Comparison of ENCODE assay signal across 24 cellular contexts in the genomic region with DNA sequence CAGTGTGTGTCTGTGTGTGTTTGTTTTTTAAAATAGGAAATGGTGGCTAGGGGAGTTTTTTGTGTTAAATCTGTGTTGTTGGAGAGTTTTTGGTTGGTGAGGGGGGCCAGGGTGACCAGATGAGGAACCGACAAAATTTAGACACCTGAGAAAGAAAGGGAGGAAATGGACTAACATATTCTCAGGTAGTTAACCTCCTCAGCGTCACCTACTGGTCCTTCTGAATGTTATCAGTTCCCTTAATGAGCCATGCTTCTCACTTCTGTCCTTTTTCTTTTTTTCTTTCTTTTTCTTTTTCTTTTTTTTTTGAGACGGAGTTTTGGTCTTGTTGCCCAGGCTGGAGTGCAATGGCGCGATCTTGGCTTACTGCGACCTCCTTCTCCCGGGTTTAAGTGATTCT.
DNase-seq lines count a peak whose midpoint lies in the region; ATAC-seq, FAIRE-seq and TF ChIP-seq lines count a peak whose summit lies in the region.
"Had no signal": no experiment of that assay in that cellular context is flagged by ENCODE, and none has a peak within 500 bp of the region (broad histone marks: within the 10 kb centered on the region; RNA-seq: fewer than 3 reads in every experiment).

No MANE protein-coding gene starts in this region.

- no peak overlapping the region for H3K4me3 ChIP-seq in GM06990 (replicated peaks; ENCODE audit: low read depth, low read length)
- no peak overlapping the region for H3K4me3 ChIP-seq in H1 (ENCODE audit: extremely low read depth in 1 of 4, insufficient read depth in 2 of 4, low read depth in 3 of 4, low read length in 4 of 4)
- H3K4me3 ChIP-seq: Peyer's patch, SJCRH30, transverse colon had no signal

- H3K4ac ChIP-seq in H1 (replicated peaks; ENCODE audit: insufficient read length, low read depth, low read length) = no peak overlapping the region

- H3K4me1 ChIP-seq in H1 (replicated peaks in 1 of 4; ENCODE audit: control insufficient read depth in 3 of 4, insufficient read depth in 4 of 4, low read length in 3 of 4) = peaks cover 0 to 20% (median 5%) of the 10 kb centered on the region in 4 experiments; a peak in 2 of 7 replicates
- H3K4me1 ChIP-seq: Caco-2, Peyer's patch had no signal

- no peak overlapping the region for H3K18ac ChIP-seq in H1 (ENCODE audit: extremely low read depth, low read length)

- peaks cover 2% of the 10 kb centered on the region for H3K4me1 Mint-ChIP-seq in activated T-cell treated with anti-CD3 and anti-CD28 coated beads, Interleukin-2, amount 50 U/mL, for 4 hours (ENCODE audit: low read depth)
- no peaks in the 10 kb centered on the region for H3K4me1 Mint-ChIP-seq in CD4-positive, alpha-beta T cell (ENCODE audit: low read depth)
- H3K4me1 Mint-ChIP-seq: activated naive CD4-positive, alpha-beta T cell treated with anti-CD3 and anti-CD28 coated beads, Interleukin-2, amount 50 U/mL, for 24 hours; stimulated activated naive CD8-positive, alpha-beta T cell treated with anti-CD3 and anti-CD28 coated beads, Interleukin-15, amount 100 ng/mL, for 72 hours had no signal

- H3K14ac ChIP-seq in H1 (ENCODE audit: insufficient read length) = no peak overlapping the region

- no peak overlapping the region for H2AK5ac ChIP-seq in H1 (ENCODE audit: low read depth, low read length)

- peaks cover 5 to 94% of the 10 kb centered on the region in 2 experiments for H3K79me2 ChIP-seq in H1 (ENCODE audit: control insufficient read depth in 1 of 2, insufficient read depth in 2 of 2, low read length in 2 of 2)

- no peak overlapping the region for H2BK120ac ChIP-seq in H1 (replicated peaks; ENCODE audit: low read depth, low read length)

- H3K9me3 Mint-ChIP-seq in activated T-cell treated with anti-CD3 and anti-CD28 coated beads, Interleukin-2, amount 50 U/mL, for 4 hours = no peaks in the 10 kb centered on the region
- H3K9me3 Mint-ChIP-seq in CD4-positive, alpha-beta T cell = no peaks in the 10 kb centered on the region
- H3K9me3 Mint-ChIP-seq: activated CD4-positive, alpha-beta T cell treated with anti-CD3 and anti-CD28 coated beads, Interleukin-2, amount 10 ng/mL, durations not matched to agents 24 days and 14 days; activated naive CD4-positive, alpha-beta T cell treated with anti-CD3 and anti-CD28 coated beads, Interleukin-2, amount 50 U/mL, for 24 hours; stimulated activated naive CD8-positive, alpha-beta T cell treated with anti-CD3 and anti-CD28 coated beads, Interleukin-15, amount 100 ng/mL, for 72 hours had no signal

- TF ChIP-seq CTCF in GM06990 (IDR thresholded peaks at IDR 0.05; ENCODE audit: insufficient read depth, low read length, poor library complexity, severe bottlenecking) (peak; percentile 37), H1 (IDR thresholded peaks at IDR 0.05; ENCODE audit: control extremely low read depth in 1 of 3, insufficient read depth in 1 of 3, low read depth in 1 of 3, low read length in 3 of 3) (peak in 1 of 3 experiments; percentile 38; a peak in 1 of 4 replicates)
- TF ChIP-seq CTCF in CD4-positive, alpha-beta T cell (IDR thresholded peaks at IDR 0.05) = no peak

- no peak overlapping the region for H2AFZ ChIP-seq in H1 (ENCODE audit: low read length)

- DNase-seq in GM06990 (ENCODE audit: extremely low read depth, insufficient read length) (no peak), GM18507 (ENCODE audit: extremely low spot score, insufficient read length, low read depth) (no peak), H1 (ENCODE audit: low read depth in 1 of 2, low spot score in 2 of 2) (no peak), kidney glomerular epithelial cell (lab: John Stamatoyannopoulos, UW) (no peak)
- no peak for DNase-seq in activated T-cell treated with anti-CD3 and anti-CD28 coated beads, Interleukin-2, amount 50 U/mL, for 4 hours
- no peak for DNase-seq in CD4-positive, alpha-beta T cell
- DNase-seq: activated CD4-positive, alpha-beta T cell treated with anti-CD3 and anti-CD28 coated beads, Interleukin-2, amount 10 ng/mL, durations not matched to agents 24 days and 14 days; anterior cingulate cortex; Caco-2; DND-41; naive thymus-derived CD4-positive, alpha-beta T cell; NCI-H1105; NCI-H446 treated with DMSO at 0.1 percent for 48 hours; Peyer's patch; SJCRH30; stimulated activated naive CD8-positive, alpha-beta T cell treated with anti-CD3 and anti-CD28 coated beads, Interleukin-15, amount 100 ng/mL, for 72 hours; T-helper 1 cell; transverse colon had no signal

- H3K23me2 ChIP-seq in H1 (ENCODE audit: low read depth, low read length) = peaks cover 1% of the 10 kb centered on the region; the same call in 1 of the 2 replicates

- no peak overlapping the region for H3K9ac ChIP-seq in H1 (replicated peaks in 1 of 4; ENCODE audit: extremely low read depth in 1 of 4, low read depth in 3 of 4, low read length in 3 of 4)

- H3K36me3 ChIP-seq in GM06990 (ENCODE audit: control insufficient read depth, insufficient read depth, low read length) = no peaks in the 10 kb centered on the region
- H3K36me3 ChIP-seq in H1 (ENCODE audit: control insufficient read depth in 2 of 4, insufficient read depth in 4 of 4, low read length in 3 of 4) = no peaks in the 10 kb centered on the region
- H3K36me3 ChIP-seq: Peyer's patch, SJCRH30, transverse colon had no signal

- no peak overlapping the region for H3K27ac ChIP-seq in H1 (ENCODE audit: low read depth, low read length)
- H3K27ac ChIP-seq in CD4-positive, alpha-beta T cell (ENCODE audit: low read depth, low read length) = no peak overlapping the region
- H3K27ac ChIP-seq: Peyer's patch, SJCRH30, transverse colon had no signal

- H3K27me3 Mint-ChIP-seq in activated T-cell treated with anti-CD3 and anti-CD28 coated beads, Interleukin-2, amount 50 U/mL, for 4 hours (ENCODE audit: low read depth) = peaks cover 11% of the 10 kb centered on the region
- peaks cover 16% of the 10 kb centered on the region for H3K27me3 Mint-ChIP-seq in CD4-positive, alpha-beta T cell
- H3K27me3 Mint-ChIP-seq: B cell had no signal

- 89% methylated on average over 6 of the region's 7 CpGs; no CpG with 5 or more reads in 1 of the 2 experiments for WGBS in H1 (ENCODE audit: extremely low coverage in 1 of 2, insufficient coverage in 1 of 2, insufficient read length in 1 of 2, insufficient replicate concordance in 2 of 2, low coverage in 1 of 2, low lambda C conversion rate in 2 of 2, missing lambda C conversion rate in 1 of 2), 2 experiments

- H3K56ac ChIP-seq in H1 (replicated peaks; ENCODE audit: insufficient read length, low read depth, low read length) = no peak overlapping the region

- FAIRE-seq in GM18507 (lab: Jason Lieb, UNC) = peak; percentile 12
- FAIRE-seq in H1 (lab: Jason Lieb, UNC) = no peak
- FAIRE-seq: A204.1, endothelial cell of umbilical vein had no signal

- H3K27me3 ChIP-seq in GM06990 (replicated peaks; ENCODE audit: control insufficient read depth, insufficient read depth, low read length) (no peaks in the 10 kb centered on the region), H1 (replicated peaks in 1 of 4; ENCODE audit: control insufficient read depth in 3 of 4, extremely low read depth in 1 of 4, insufficient read depth in 3 of 4, low read length in 3 of 4) (no peaks in the 10 kb centered on the region)
- no peaks in the 10 kb centered on the region for H3K27me3 ChIP-seq in CD4-positive, alpha-beta T cell (ENCODE audit: control insufficient read depth, insufficient read depth, low read length)
- H3K27me3 ChIP-seq: Peyer's patch, SJCRH30, transverse colon had no signal

- H2BK12ac ChIP-seq in H1 (ENCODE audit: low read depth, low read length) = no peak overlapping the region

- POLR2A ChIA-PET in H1 (lab: Charles Lee; ENCODE audit: partially characterized antibody) = no interaction called here
- POLR2A ChIA-PET in CD4-positive, alpha-beta T cell (lab: Charles Lee) = no interaction called here

- peak; percentile 30 to 39; a peak in 3 of 4 replicates for TF ChIP-seq RAD21 in H1 (IDR thresholded peaks at IDR 0.05 in 1 of 2, conservative IDR thresholded peaks at IDR 0.05 in 1 of 2; ENCODE audit: low read depth in 2 of 2, low read length in 2 of 2)

- no peaks in the 10 kb centered on the region for H3K9me3 ChIP-seq in H1 (ENCODE audit: insufficient read depth in 2 of 2, low read depth in 1 of 2, low read length in 1 of 2)
- no peaks in the 10 kb centered on the region for H3K9me3 ChIP-seq in CD4-positive, alpha-beta T cell (ENCODE audit: control insufficient read depth, low read length)
- H3K9me3 ChIP-seq: Caco-2, Peyer's patch, SJCRH30, transverse colon had no signal

- H2BK5ac ChIP-seq in H1 (ENCODE audit: low read depth, low read length) = no peak overlapping the region

- no peak overlapping the region for H3K27ac Mint-ChIP-seq in CD4-positive, alpha-beta T cell
- H3K27ac Mint-ChIP-seq: activated CD4-positive, alpha-beta T cell treated with anti-CD3 and anti-CD28 coated beads, Interleukin-2, amount 10 ng/mL, durations not matched to agents 24 days and 14 days; activated naive CD4-positive, alpha-beta T cell treated with anti-CD3 and anti-CD28 coated beads, Interleukin-2, amount 50 U/mL, for 24 hours; B cell; naive thymus-derived CD4-positive, alpha-beta T cell; stimulated activated naive CD8-positive, alpha-beta T cell treated with anti-CD3 and anti-CD28 coated beads, Interleukin-15, amount 100 ng/mL, for 72 hours had no signal

- no peak overlapping the region for H3K4me2 ChIP-seq in H1 (ENCODE audit: insufficient read depth in 1 of 2, low read depth in 2 of 2, low read length in 2 of 2)

- H4K20me1 ChIP-seq in H1 (replicated peaks in 1 of 2; ENCODE audit: control insufficient read depth in 1 of 2, insufficient read depth in 2 of 2, low read length in 2 of 2) = peaks cover 3 to 6% of the 10 kb centered on the region in 2 experiments

- no peaks in the 10 kb centered on the region for H3K36me3 Mint-ChIP-seq in activated T-cell treated with anti-CD3 and anti-CD28 coated beads, Interleukin-2, amount 50 U/mL, for 4 hours (ENCODE audit: insufficient read depth)
- H3K36me3 Mint-ChIP-seq in CD4-positive, alpha-beta T cell (ENCODE audit: low read depth) = no peaks in the 10 kb centered on the region
- H3K36me3 Mint-ChIP-seq: activated naive CD4-positive, alpha-beta T cell treated with anti-CD3 and anti-CD28 coated beads, Interleukin-2, amount 50 U/mL, for 24 hours had no signal

- no peak overlapping the region for H2BK15ac ChIP-seq in H1 (ENCODE audit: low read length)

- no peak overlapping the region for H3K23ac ChIP-seq in H1 (ENCODE audit: insufficient read length)

- TF ChIP-seq POLR2A in H1 (IDR thresholded peaks at IDR 0.05; ENCODE audit: control extremely low read depth in 1 of 2, low read depth in 2 of 2, low read length in 2 of 2) = no peak

- no peak overlapping the region for H2BK20ac ChIP-seq in H1 (ENCODE audit: low read length)

- no peak for TF ChIP-seq EP300 in H1 (IDR thresholded peaks at IDR 0.05; ENCODE audit: borderline replicate concordance in 1 of 2, low read depth in 2 of 2, low read length in 2 of 2)

- no peak overlapping the region for H4K91ac ChIP-seq in H1 (replicated peaks; ENCODE audit: insufficient read length, low read length)

- H3K79me1 ChIP-seq in H1 (ENCODE audit: low read depth, low read length) = peaks cover 12% of the 10 kb centered on the region

- intact Hi-C loops in CD4-positive, alpha-beta T cell (cut with DNase I, micrococcal nuclease) = no loop called here

- CTCF ChIA-PET in H1 (lab: Charles Lee; ENCODE audit: partially characterized antibody) = interaction anchor here (0.8 to 2.2 kb wide), 5 partner anchors 12 to 48 kb away, joined by 3 to 8 read pairs (median 3); no protein-coding TSS in a partner anchor
- CTCF ChIA-PET in CD4-positive, alpha-beta T cell (lab: Charles Lee) = no interaction called here

- ATAC-seq in HG02798 (IDR thresholded peaks at IDR 0.05; ENCODE audit: poor library complexity, unreplicated experiment) (peak; percentile 46), GM19463 (IDR thresholded peaks at IDR 0.05; ENCODE audit: unreplicated experiment) (no peak)
- ATAC-seq in activated T-cell treated with anti-CD3 and anti-CD28 coated beads, Interleukin-2, amount 50 U/mL, for 4 hours = no peak
- no peak for ATAC-seq in CD4-positive, alpha-beta T cell (ENCODE audit: poor library complexity)
- ATAC-seq: naive thymus-derived CD4-positive, alpha-beta T cell; stimulated activated naive CD8-positive, alpha-beta T cell treated with anti-CD3 and anti-CD28 coated beads, Interleukin-15, amount 100 ng/mL, for 72 hours had no signal

- H4K5ac ChIP-seq in H1 (ENCODE audit: insufficient read length, low read depth, low read length) = no peak overlapping the region

- no peak overlapping the region for H3K4me3 Mint-ChIP-seq in activated T-cell treated with anti-CD3 and anti-CD28 coated beads, Interleukin-2, amount 50 U/mL, for 4 hours
- H3K4me3 Mint-ChIP-seq in CD4-positive, alpha-beta T cell = no peak overlapping the region
- H3K4me3 Mint-ChIP-seq: activated CD4-positive, alpha-beta T cell treated with anti-CD3 and anti-CD28 coated beads, Interleukin-2, amount 10 ng/mL, durations not matched to agents 24 days and 14 days; activated naive CD4-positive, alpha-beta T cell treated with anti-CD3 and anti-CD28 coated beads, Interleukin-2, amount 50 U/mL, for 24 hours; B cell; naive thymus-derived CD4-positive, alpha-beta T cell; stimulated activated naive CD8-positive, alpha-beta T cell treated with anti-CD3 and anti-CD28 coated beads, Interleukin-15, amount 100 ng/mL, for 72 hours had no signal

- H4K8ac ChIP-seq in H1 (ENCODE audit: extremely low read depth, insufficient read depth, low read length) = no peak overlapping the region
